8 cellular contexts compared by ENCODE assay signal in the genomic region with DNA sequence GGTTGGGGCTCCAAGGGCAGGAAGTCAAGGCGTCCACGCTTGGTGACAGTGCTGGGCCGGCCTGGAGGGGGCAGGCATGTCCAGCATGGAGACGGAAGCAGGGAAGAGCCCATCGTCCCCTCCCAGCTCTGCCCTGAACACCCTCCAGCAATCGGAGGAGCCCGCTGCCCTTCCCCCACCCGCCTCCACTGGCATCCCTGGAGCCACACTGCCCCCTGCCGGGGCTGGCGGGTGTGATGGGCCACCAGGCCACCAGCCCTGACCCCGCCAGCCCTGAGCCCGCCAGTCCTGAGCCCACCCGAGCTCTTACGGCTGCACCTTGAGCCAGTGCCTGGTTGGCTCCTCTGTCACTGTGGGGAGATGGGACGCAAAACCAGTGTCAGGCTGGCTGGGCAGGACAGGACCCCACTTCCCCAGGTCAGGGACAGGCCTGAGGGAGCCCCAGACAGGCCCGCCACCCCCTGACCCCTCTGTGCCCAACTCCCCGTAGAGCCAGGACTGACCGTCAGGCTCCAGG. TPM values are rescaled to one million over a fixed set of nuclear protein-coding genes. Genes with fewer than 3 reads are reported as not detected.
DNase-seq lines count a peak whose midpoint lies in the region; ATAC-seq and TF ChIP-seq lines count a peak whose summit lies in the region.

No MANE protein-coding gene starts in this region.

- peaks cover 20% of the 10 kb centered on the region for H3K4me1 ChIP-seq in lower lobe of right lung

- intact Hi-C loops in lower lobe of right lung (cut with DNase I), result no loop called here

- peaks cover 42% of the 10 kb centered on the region for H3K27me3 ChIP-seq in lower lobe of right lung (ENCODE audit: low read depth)

- peak; percentile 93 for TF ChIP-seq CTCF in AG09309 (IDR thresholded peaks at IDR 0.05; ENCODE audit: control insufficient read depth, insufficient read depth, low read depth, low read length, missing control alignments)
- peak; percentile 84 for TF ChIP-seq CTCF in lower lobe of right lung (IDR thresholded peaks at IDR 0.05)

- H3K36me3 ChIP-seq in lower lobe of right lung, result no peaks in the 10 kb centered on the region

- H3K4me3 ChIP-seq in AG09309 (ENCODE audit: control insufficient read depth, low read depth, low read length) (no peak overlapping the region), lower lobe of right lung (no peak overlapping the region)

- H3K27ac ChIP-seq in lower lobe of right lung, result no peak overlapping the region

- ATAC-seq in lower lobe of right lung, result peak; percentile 58 to 76
- no peak for ATAC-seq in GM18502 (IDR thresholded peaks at IDR 0.05; ENCODE audit: poor library complexity, unreplicated experiment)

- DNase-seq in AG09309 (ENCODE audit: low read depth) (peak; percentile 7), H4 (ENCODE audit: low spot score) (peak; percentile 90), NCI-H526 (lab: John Stamatoyannopoulos, UW) (peak; percentile 40 to 89), dermis microvascular lymphatic vessel endothelial cell (ENCODE audit: low read depth in 2 of 2) (peak; percentile 41 to 60), lower lobe of right lung (peak; percentile 91)
- DNase-seq in activated CD4-positive, alpha-beta T cell treated with anti-CD3 and anti-CD28 coated beads, Interleukin-2, amount 50 U/mL, for 24 hours (ENCODE audit: low read depth in 1 of 2, low spot score in 1 of 2), result peak; percentile 79 to 82
- DNase-seq in stimulated activated CD8-positive, alpha-beta memory T cell treated with anti-CD3 and anti-CD28 coated beads, Interleukin-12 subunit alpha, Interleukin-12 subunit beta, amount 100 ng/mL, for 1 hour (ENCODE audit: low read depth), result peak; percentile 76

- H3K9me3 ChIP-seq in lower lobe of right lung, result no peaks in the 10 kb centered on the region

RNA-seq across cellular contexts. Expression of gene CDH15, which starts 4.1 kb away (rescaled TPM):
- total RNA-seq in H4 (2014; rRNA removed; shearing (Covaris generic)), result 0.17 TPM in 1 of 2 replicates, not detected in the other
- under 0.01 TPM in 2 replicates for total RNA-seq in dermis microvascular lymphatic vessel endothelial cell
- 0.50 TPM for total RNA-seq in lower lobe of right lung

RNA-seq across cellular contexts. Expression of gene SLC22A31, which starts 32.9 kb away (rescaled TPM):
- not detected in 2 replicates for total RNA-seq in H4 (2014; rRNA removed; shearing (Covaris generic))
- total RNA-seq in dermis microvascular lymphatic vessel endothelial cell (under 0.01 TPM in 1 of 2 replicates, not detected in the other), lower lobe of right lung (132 TPM)

RNA-seq across cellular contexts. Expression of gene ZNF778, which starts 50.0 kb away (rescaled TPM):
- 2.6 and 11.0 TPM in 2 replicates for total RNA-seq in H4 (2014; rRNA removed; shearing (Covaris generic))
- 8.1 and 11.9 TPM in 2 replicates for total RNA-seq in dermis microvascular lymphatic vessel endothelial cell
- 9.7 TPM for total RNA-seq in lower lobe of right lung

Comparison
In these comparisons a context has a peak if more than half of its experiments do, and no peak if none do; other contexts are left out.
1. DNase-seq: peak in every context shown above with its lines; median percentile 91 in lower lobe of right lung; 90 in H4; 80 in activated CD4-positive, alpha-beta T cell treated with anti-CD3 and anti-CD28 coated beads, Interleukin-2, amount 50 U/mL, for 24 hours; 76 in stimulated activated CD8-positive, alpha-beta memory T cell treated with anti-CD3 and anti-CD28 coated beads, Interleukin-12 subunit alpha, Interleukin-12 subunit beta, amount 100 ng/mL, for 1 hour; 64 in NCI-H526; 50 in dermis microvascular lymphatic vessel endothelial cell; 7 in AG09309.
2. RNA of gene SLC22A31, which starts 32.9 kb away (total RNA-seq): 132 TPM in lower lobe of right lung (single experiment); not detected in H4 and under 0.01 TPM in dermis microvascular lymphatic vessel endothelial cell; every median in the first group is over 100 times any median in the second.